Comparison of ENCODE assay signal across 1 cellular context in the genomic region with DNA sequence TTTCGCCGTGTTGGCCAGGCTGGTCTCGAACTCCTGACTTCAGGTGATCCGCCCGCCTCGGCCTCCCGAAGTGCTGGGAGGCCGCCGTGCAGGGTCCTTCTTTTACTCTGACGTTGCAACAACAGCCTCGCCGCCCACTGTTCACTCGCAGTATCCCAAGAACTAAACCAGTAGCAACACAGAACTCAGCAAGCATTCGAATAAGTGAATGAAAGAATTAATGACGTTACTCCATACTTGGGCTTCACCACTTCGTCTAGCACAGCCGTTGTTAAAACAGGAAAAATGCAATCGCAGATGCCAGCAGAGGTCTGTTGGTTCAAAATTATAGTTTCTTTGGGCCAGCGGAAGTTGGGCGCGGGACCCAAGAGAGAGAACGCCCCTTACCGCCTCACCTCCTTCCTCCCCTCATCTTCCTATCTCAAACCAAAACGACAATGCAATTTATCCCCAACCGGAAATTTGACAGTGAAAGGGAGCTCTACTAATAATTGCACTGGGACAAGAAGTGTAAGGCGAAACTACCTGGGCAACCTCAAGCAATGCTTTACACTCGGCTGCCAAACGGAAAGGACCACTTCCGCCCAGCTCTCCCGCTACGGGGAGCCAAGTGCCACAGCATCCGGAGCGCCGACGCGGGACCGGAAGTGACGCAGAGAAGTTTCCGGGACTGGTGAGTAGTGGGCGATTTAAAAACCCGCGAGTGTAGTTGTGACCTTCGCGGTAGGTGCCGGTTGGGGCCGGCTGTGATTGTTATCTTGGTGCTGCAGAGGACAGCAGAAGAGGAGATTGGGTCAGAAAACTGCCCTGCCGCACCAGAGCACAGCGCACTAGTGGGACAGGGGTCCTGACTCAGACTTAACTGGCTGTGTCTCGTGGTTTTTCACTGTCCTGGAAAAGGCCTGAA.
TF ChIP-seq lines count a peak whose summit lies in the region.

A gene with protein sequence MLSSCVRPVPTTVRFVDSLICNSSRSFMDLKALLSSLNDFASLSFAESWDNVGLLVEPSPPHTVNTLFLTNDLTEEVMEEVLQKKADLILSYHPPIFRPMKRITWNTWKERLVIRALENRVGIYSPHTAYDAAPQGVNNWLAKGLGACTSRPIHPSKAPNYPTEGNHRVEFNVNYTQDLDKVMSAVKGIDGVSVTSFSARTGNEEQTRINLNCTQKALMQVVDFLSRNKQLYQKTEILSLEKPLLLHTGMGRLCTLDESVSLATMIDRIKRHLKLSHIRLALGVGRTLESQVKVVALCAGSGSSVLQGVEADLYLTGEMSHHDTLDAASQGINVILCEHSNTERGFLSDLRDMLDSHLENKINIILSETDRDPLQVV (plus strand): TSS at position 653 of the 907 bp plus-strand sequence. CDS start 2,573 bp downstream, outside the sequence.
A gene (minus strand): TSS at position 359 of the 907 bp plus-strand sequence. CDS start 1,462 bp downstream, outside the sequence.

TF ChIP-seq in HEK293, 187 proteins besides CTCF, POLR2A, EP300 and RAD21 (continued from another document and continues in another):
- 0 out of 2 replicates have a peak, but pooled peaks have one; percentile 9 for TF ChIP-seq KLF1 (tag by site-specific recombination; IDR thresholded peaks at IDR 0.05)
- TF ChIP-seq GLIS2 (tag by site-specific recombination; IDR thresholded peaks at IDR 0.05), result 0 out of 2 replicates have a peak, but pooled peaks have one; percentile 19
- TF ChIP-seq, protein P1, sequence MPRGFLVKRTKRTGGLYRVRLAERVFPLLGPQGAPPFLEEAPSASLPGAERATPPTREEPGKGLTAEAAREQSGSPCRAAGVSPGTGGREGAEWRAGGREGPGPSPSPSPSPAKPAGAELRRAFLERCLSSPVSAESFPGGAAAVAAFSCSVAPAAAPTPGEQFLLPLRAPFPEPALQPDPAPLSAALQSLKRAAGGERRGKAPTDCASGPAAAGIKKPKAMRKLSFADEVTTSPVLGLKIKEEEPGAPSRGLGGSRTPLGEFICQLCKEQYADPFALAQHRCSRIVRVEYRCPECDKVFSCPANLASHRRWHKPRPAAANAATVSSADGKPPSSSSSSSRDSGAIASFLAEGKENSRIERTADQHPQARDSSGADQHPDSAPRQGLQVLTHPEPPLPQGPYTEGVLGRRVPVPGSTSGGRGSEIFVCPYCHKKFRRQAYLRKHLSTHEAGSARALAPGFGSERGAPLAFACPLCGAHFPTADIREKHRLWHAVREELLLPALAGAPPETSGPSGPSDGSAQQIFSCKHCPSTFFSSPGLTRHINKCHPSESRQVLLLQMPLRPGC (tag by site-specific recombination; IDR thresholded peaks at IDR 0.05), result peak; percentile 61; the same call in 1 of the 2 replicates
- TF ChIP-seq ZNF670 (tag by site-specific recombination; IDR thresholded peaks at IDR 0.05; ENCODE audit: low read depth), result no peak
- peak; percentile 34; the same call in 1 of the 2 replicates for TF ChIP-seq ZFHX2 (tag by site-specific recombination; conservative IDR thresholded peaks at IDR 0.05)
- TF ChIP-seq ZSCAN30 (tag by site-specific recombination; IDR thresholded peaks at IDR 0.05), result peak; percentile 55; the same call in 1 of the 2 replicates
- peak; percentile 72 for TF ChIP-seq FEZF1 (tag by site-specific recombination; IDR thresholded peaks at IDR 0.05)
- no peak; the same call in 1 of the 2 replicates for TF ChIP-seq ZBTB17 (tag by site-specific recombination; IDR thresholded peaks at IDR 0.05)
- TF ChIP-seq TRIM28 (IDR thresholded peaks at IDR 0.05; ENCODE audit: borderline replicate concordance, low read length), result peak; percentile 90; the same call in 1 of the 2 replicates
- peak; percentile 59 for TF ChIP-seq SP3 (tag by site-specific recombination; IDR thresholded peaks at IDR 0.05)
- TF ChIP-seq, protein P2, sequence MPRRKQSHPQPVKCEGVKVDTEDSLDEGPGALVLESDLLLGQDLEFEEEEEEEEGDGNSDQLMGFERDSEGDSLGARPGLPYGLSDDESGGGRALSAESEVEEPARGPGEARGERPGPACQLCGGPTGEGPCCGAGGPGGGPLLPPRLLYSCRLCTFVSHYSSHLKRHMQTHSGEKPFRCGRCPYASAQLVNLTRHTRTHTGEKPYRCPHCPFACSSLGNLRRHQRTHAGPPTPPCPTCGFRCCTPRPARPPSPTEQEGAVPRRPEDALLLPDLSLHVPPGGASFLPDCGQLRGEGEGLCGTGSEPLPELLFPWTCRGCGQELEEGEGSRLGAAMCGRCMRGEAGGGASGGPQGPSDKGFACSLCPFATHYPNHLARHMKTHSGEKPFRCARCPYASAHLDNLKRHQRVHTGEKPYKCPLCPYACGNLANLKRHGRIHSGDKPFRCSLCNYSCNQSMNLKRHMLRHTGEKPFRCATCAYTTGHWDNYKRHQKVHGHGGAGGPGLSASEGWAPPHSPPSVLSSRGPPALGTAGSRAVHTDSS (tag by site-specific recombination; IDR thresholded peaks at IDR 0.05), result peak; percentile 51
- no peak for TF ChIP-seq ZNF624 (tag by site-specific recombination; IDR thresholded peaks at IDR 0.05)
- TF ChIP-seq, protein P3, sequence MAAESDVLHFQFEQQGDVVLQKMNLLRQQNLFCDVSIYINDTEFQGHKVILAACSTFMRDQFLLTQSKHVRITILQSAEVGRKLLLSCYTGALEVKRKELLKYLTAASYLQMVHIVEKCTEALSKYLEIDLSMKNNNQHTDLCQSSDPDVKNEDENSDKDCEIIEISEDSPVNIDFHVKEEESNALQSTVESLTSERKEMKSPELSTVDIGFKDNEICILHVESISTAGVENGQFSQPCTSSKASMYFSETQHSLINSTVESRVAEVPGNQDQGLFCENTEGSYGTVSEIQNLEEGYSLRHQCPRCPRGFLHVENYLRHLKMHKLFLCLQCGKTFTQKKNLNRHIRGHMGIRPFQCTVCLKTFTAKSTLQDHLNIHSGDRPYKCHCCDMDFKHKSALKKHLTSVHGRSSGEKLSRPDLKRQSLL (tag by site-specific recombination; IDR thresholded peaks at IDR 0.05), result peak; percentile 40; the same call in 1 of the 2 replicates
- TF ChIP-seq ZNF341 (tag by site-specific recombination; IDR thresholded peaks at IDR 0.05; ENCODE audit: low read depth), result peak; percentile 25
- TF ChIP-seq, protein P4, sequence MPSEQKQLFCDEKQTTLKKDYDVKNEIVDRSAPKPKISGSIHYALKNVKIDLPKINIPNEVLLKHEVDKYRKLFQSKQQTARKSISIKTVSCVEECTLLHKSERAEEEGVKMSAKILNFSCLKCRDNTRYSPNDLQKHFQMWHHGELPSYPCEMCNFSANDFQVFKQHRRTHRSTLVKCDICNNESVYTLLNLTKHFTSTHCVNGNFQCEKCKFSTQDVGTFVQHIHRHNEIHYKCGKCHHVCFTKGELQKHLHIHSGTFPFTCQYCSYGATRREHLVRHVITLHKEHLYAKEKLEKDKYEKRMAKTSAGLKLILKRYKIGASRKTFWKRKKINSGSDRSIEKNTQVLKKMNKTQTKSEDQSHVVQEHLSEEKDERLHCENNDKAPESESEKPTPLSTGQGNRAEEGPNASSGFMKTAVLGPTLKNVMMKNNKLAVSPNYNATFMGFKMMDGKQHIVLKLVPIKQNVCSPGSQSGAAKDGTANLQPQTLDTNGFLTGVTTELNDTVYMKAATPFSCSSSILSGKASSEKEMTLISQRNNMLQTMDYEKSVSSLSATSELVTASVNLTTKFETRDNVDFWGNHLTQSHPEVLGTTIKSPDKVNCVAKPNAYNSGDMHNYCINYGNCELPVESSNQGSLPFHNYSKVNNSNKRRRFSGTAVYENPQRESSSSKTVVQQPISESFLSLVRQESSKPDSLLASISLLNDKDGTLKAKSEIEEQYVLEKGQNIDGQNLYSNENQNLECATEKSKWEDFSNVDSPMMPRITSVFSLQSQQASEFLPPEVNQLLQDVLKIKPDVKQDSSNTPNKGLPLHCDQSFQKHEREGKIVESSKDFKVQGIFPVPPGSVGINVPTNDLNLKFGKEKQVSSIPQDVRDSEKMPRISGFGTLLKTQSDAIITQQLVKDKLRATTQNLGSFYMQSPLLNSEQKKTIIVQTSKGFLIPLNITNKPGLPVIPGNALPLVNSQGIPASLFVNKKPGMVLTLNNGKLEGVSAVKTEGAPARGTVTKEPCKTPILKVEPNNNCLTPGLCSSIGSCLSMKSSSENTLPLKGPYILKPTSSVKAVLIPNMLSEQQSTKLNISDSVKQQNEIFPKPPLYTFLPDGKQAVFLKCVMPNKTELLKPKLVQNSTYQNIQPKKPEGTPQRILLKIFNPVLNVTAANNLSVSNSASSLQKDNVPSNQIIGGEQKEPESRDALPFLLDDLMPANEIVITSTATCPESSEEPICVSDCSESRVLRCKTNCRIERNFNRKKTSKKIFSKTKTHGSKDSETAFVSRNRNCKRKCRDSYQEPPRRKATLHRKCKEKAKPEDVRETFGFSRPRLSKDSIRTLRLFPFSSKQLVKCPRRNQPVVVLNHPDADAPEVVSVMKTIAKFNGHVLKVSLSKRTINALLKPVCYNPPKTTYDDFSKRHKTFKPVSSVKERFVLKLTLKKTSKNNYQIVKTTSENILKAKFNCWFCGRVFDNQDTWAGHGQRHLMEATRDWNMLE (tag by site-specific recombination; conservative IDR thresholded peaks at IDR 0.05; ENCODE audit: low read depth), result peak; percentile 91
- TF ChIP-seq MZF1 (tag by site-specific recombination; IDR thresholded peaks at IDR 0.05; ENCODE audit: borderline replicate concordance), result peak; percentile 74
- TF ChIP-seq, protein P5, sequence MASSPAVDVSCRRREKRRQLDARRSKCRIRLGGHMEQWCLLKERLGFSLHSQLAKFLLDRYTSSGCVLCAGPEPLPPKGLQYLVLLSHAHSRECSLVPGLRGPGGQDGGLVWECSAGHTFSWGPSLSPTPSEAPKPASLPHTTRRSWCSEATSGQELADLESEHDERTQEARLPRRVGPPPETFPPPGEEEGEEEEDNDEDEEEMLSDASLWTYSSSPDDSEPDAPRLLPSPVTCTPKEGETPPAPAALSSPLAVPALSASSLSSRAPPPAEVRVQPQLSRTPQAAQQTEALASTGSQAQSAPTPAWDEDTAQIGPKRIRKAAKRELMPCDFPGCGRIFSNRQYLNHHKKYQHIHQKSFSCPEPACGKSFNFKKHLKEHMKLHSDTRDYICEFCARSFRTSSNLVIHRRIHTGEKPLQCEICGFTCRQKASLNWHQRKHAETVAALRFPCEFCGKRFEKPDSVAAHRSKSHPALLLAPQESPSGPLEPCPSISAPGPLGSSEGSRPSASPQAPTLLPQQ (tag by site-specific recombination; IDR thresholded peaks at IDR 0.05), result 0 out of 2 replicates have a peak, but pooled peaks have one; percentile 50
- no peak for TF ChIP-seq ZNF776 (tag by site-specific recombination; IDR thresholded peaks at IDR 0.05; ENCODE audit: borderline replicate concordance)
- TF ChIP-seq SP7 (tag by site-specific recombination; IDR thresholded peaks at IDR 0.05), result peak; percentile 84
- 0 out of 2 replicates have a peak, but pooled peaks have one; percentile 77 for TF ChIP-seq ZBTB1 (tag by site-specific recombination; IDR thresholded peaks at IDR 0.05)
- TF ChIP-seq ZFP37 (tag by site-specific recombination; IDR thresholded peaks at IDR 0.05), result peak; percentile 81
- TF ChIP-seq, protein P6, sequence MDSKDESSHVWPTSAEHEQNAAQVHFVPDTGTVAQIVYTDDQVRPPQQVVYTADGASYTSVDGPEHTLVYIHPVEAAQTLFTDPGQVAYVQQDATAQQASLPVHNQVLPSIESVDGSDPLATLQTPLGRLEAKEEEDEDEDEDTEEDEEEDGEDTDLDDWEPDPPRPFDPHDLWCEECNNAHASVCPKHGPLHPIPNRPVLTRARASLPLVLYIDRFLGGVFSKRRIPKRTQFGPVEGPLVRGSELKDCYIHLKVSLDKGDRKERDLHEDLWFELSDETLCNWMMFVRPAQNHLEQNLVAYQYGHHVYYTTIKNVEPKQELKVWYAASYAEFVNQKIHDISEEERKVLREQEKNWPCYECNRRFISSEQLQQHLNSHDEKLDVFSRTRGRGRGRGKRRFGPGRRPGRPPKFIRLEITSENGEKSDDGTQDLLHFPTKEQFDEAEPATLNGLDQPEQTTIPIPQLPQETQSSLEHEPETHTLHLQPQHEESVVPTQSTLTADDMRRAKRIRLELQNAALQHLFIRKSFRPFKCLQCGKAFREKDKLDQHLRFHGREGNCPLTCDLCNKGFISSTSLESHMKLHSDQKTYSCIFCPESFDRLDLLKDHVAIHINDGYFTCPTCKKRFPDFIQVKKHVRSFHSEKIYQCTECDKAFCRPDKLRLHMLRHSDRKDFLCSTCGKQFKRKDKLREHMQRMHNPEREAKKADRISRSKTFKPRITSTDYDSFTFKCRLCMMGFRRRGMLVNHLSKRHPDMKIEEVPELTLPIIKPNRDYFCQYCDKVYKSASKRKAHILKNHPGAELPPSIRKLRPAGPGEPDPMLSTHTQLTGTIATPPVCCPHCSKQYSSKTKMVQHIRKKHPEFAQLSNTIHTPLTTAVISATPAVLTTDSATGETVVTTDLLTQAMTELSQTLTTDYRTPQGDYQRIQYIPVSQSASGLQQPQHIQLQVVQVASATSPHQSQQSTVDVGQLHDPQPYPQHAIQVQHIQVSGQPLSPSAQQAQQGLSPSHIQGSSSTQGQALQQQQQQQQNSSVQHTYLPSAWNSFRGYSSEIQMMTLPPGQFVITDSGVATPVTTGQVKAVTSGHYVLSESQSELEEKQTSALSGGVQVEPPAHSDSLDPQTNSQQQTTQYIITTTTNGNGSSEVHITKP (tag by site-specific recombination; IDR thresholded peaks at IDR 0.05), result peak; percentile 94
- TF ChIP-seq ZNF391 (tag by site-specific recombination; IDR thresholded peaks at IDR 0.05; ENCODE audit: borderline replicate concordance, low read depth), result peak; percentile 46; the same call in 1 of the 2 replicates
- no peak for TF ChIP-seq ZNF155 (tag by site-specific recombination; IDR thresholded peaks at IDR 0.05)
- TF ChIP-seq, protein P7, sequence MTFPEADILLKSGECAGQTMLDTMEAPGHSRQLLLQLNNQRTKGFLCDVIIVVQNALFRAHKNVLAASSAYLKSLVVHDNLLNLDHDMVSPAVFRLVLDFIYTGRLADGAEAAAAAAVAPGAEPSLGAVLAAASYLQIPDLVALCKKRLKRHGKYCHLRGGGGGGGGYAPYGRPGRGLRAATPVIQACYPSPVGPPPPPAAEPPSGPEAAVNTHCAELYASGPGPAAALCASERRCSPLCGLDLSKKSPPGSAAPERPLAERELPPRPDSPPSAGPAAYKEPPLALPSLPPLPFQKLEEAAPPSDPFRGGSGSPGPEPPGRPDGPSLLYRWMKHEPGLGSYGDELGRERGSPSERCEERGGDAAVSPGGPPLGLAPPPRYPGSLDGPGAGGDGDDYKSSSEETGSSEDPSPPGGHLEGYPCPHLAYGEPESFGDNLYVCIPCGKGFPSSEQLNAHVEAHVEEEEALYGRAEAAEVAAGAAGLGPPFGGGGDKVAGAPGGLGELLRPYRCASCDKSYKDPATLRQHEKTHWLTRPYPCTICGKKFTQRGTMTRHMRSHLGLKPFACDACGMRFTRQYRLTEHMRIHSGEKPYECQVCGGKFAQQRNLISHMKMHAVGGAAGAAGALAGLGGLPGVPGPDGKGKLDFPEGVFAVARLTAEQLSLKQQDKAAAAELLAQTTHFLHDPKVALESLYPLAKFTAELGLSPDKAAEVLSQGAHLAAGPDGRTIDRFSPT (tag by site-specific recombination; IDR thresholded peaks at IDR 0.05), result peak; percentile 75
- TF ChIP-seq, protein P8, sequence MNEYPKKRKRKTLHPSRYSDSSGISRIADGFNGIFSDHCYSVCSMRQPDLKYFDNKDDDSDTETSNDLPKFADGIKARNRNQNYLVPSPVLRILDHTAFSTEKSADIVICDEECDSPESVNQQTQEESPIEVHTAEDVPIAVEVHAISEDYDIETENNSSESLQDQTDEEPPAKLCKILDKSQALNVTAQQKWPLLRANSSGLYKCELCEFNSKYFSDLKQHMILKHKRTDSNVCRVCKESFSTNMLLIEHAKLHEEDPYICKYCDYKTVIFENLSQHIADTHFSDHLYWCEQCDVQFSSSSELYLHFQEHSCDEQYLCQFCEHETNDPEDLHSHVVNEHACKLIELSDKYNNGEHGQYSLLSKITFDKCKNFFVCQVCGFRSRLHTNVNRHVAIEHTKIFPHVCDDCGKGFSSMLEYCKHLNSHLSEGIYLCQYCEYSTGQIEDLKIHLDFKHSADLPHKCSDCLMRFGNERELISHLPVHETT (tag by site-specific recombination; IDR thresholded peaks at IDR 0.05), result peak; percentile 73
- TF ChIP-seq ZBTB20 (tag by site-specific recombination; IDR thresholded peaks at IDR 0.05), result no peak
- peak; percentile 38; the same call in 1 of the 2 replicates for TF ChIP-seq OVOL3 (tag by site-specific recombination; IDR thresholded peaks at IDR 0.05)
- TF ChIP-seq ZSCAN16 (tag by site-specific recombination; IDR thresholded peaks at IDR 0.05), result peak; percentile 53; the same call in 1 of the 2 replicates
